ENCODE assay signal across 8 cellular contexts in genomic region chr12:131755305-131756113, GRCh38. TPM values are rescaled to one million over a fixed set of nuclear protein-coding genes. Genes with fewer than 3 reads are reported as not detected.
A peak's percentile ranks its signal among the peaks of the same experiment; 100 is the strongest.
DNase-seq lines count a peak whose midpoint lies in the region; ATAC-seq and TF ChIP-seq lines count a peak whose summit lies in the region.

No MANE protein-coding gene starts in this region.

- TF ChIP-seq CTCF in SK-N-SH (IDR thresholded peaks at IDR 0.05), result peak; percentile 43
- peak; percentile 42 for TF ChIP-seq CTCF in epithelial cell of proximal tubule (conservative IDR thresholded peaks at IDR 0.05; ENCODE audit: low read depth, low read length)

- no peak for TF ChIP-seq EP300 in SK-N-SH (IDR thresholded peaks at IDR 0.05; ENCODE audit: borderline replicate concordance in 1 of 2, low read depth in 1 of 2, low read length in 1 of 2)

- H3K36me3 ChIP-seq in SK-N-SH (replicated peaks in 1 of 2; ENCODE audit: control insufficient read depth in 1 of 2, insufficient read depth in 2 of 2, low read length in 1 of 2), result peaks cover 60 to 81% of the 10 kb centered on the region in 2 experiments

- no peak overlapping the region for H3K9ac ChIP-seq in SK-N-SH

- H4K20me1 ChIP-seq in SK-N-SH (ENCODE audit: insufficient read depth), result no peaks in the 10 kb centered on the region

- H3K79me2 ChIP-seq in SK-N-SH (ENCODE audit: insufficient read depth), result no peaks in the 10 kb centered on the region

- no peaks in the 10 kb centered on the region for H3K9me2 ChIP-seq in SK-N-SH

- peaks cover 0 to 13% of the 10 kb centered on the region in 2 experiments; a peak in 2 of 4 replicates for H3K4me1 ChIP-seq in SK-N-SH (ENCODE audit: control insufficient read depth in 1 of 2, insufficient read depth in 2 of 2, low read depth in 1 of 2, low read length in 1 of 2)

- no peak overlapping the region for H2AFZ ChIP-seq in SK-N-SH (ENCODE audit: low read depth)

- H3F3A ChIP-seq in SK-N-SH (replicated peaks; ENCODE audit: insufficient read depth), result no peaks in the 10 kb centered on the region

- peak; percentile 8; the same call in 1 of the 2 replicates for TF ChIP-seq RAD21 in SK-N-SH (IDR thresholded peaks at IDR 0.05; ENCODE audit: low read length)

- DNase-seq in SHP77 (lab: John Stamatoyannopoulos, UW) (peak; percentile 51 to 66), SHP77 treated with DMSO at 0.1 percent for 48 hours (lab: John Stamatoyannopoulos, UW) (no peak), HT-29 (ENCODE audit: low spot score) (peak; percentile 44), SK-N-SH (peak; percentile 54), epithelial cell of proximal tubule (ENCODE audit: low read depth) (no peak)

- 93% methylated on average over 16 of the region's 16 CpGs for WGBS in SK-N-SH (ENCODE audit: low lambda C conversion rate)

- no peak overlapping the region for H3K4me2 ChIP-seq in SK-N-SH

- CTCF ChIA-PET in SK-N-SH (lab: Yijun Ruan, JAX), result interaction anchor here (0.7 to 3.1 kb wide), 7 partner anchors 9 to 870 kb away, joined by 3 to 14 read pairs (median 4); no protein-coding TSS in a partner anchor

- H3K9me3 ChIP-seq in SK-N-SH, result no peaks in the 10 kb centered on the region

- H3K4me3 ChIP-seq in SK-N-SH (ENCODE audit: low read depth in 2 of 2, low read length in 1 of 2), result no peak overlapping the region
- H3K4me3 ChIP-seq in epithelial cell of proximal tubule (ENCODE audit: low read depth, low read length), result no peak overlapping the region

- ATAC-seq in GM19467 (IDR thresholded peaks at IDR 0.05; ENCODE audit: unreplicated experiment) (no peak), GM19463 (IDR thresholded peaks at IDR 0.05; ENCODE audit: unreplicated experiment) (no peak), HG03520 (IDR thresholded peaks at IDR 0.05; ENCODE audit: unreplicated experiment) (no peak)

- H3K27ac ChIP-seq in SK-N-SH (ENCODE audit: low read depth in 2 of 2, low read length in 1 of 2), result no peak overlapping the region

- no peaks in the 10 kb centered on the region for H3K27me3 ChIP-seq in SK-N-SH (ENCODE audit: insufficient read depth)

- POLR2A ChIA-PET in SK-N-SH (lab: Yijun Ruan, JAX), result interaction anchor here (1.0 kb wide), 1 partner anchor 9 kb away, joined by 4 read pairs; no protein-coding TSS in a partner anchor

TF ChIP-seq in SK-N-SH, 30 proteins besides CTCF, POLR2A, EP300 and RAD21:
- TF ChIP-seq PBX3 (IDR thresholded peaks at IDR 0.05) (no peak), RFX5 (IDR thresholded peaks at IDR 0.05; ENCODE audit: low read length) (no peak), CHD2 (IDR thresholded peaks at IDR 0.05; ENCODE audit: low read length, partially characterized antibody) (no peak), YY1 (IDR thresholded peaks at IDR 0.05; ENCODE audit: low read depth) (no peak), TAF1 (IDR thresholded peaks at IDR 0.05; ENCODE audit: borderline replicate concordance, low read depth, low read length) (no peak)

RNA-seq across cellular contexts. Expression of gene SFSWAP, which starts 44.6 kb away (rescaled TPM):
- total RNA-seq in HT-29 (2014; rRNA removed; shearing (Covaris generic)), result 37.4 TPM in 2 replicates
- 27.9 and 30.3 TPM in 2 replicates for polyA plus RNA-seq in SK-N-SH (2012; rRNA removed)
- 13.5 and 14.0 TPM in 2 replicates for polyA plus RNA-seq in SK-N-SH (2012; cell fraction: cytosol; rRNA removed)
- 155 and 180 TPM in 2 replicates for polyA plus RNA-seq in SK-N-SH (2012; cell fraction: nucleus; rRNA removed)
- 24.3 and 25.3 TPM in 2 replicates for total RNA-seq in epithelial cell of proximal tubule

Comparison
In these comparisons a context has a peak if more than half of its experiments do, and no peak if none do; other contexts are left out.
1. DNase-seq: peak in SHP77 (2 of 2), HT-29 (single experiment) and SK-N-SH (single experiment); none in SHP77 treated with DMSO at 0.1 percent for 48 hours (single experiment) and epithelial cell of proximal tubule (single experiment).